Comparison of ENCODE assay signal across 8 cellular contexts in the genomic region with DNA sequence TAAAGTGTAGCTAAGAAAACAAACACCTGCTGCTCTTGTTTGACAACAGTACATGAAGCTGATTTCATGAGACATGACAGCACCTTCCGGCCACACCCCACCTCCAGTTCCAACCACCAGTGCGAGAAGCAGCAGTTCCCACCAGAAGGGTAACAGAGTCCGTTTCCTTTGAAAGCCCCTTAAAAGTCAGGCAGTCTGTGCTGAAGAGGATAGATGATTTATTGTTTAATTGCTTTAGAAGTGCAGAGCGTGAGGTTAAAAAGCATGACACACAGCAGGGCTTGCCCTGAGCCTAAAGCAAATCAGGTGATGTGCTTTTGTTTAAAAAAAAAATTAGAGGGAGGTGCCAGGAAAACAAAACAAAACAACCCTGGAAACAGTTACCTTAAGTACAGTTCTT.
A peak's percentile ranks its signal among the peaks of the same experiment; 100 is the strongest.
DNase-seq lines count a peak whose midpoint lies in the region; ATAC-seq lines count a peak whose summit lies in the region.

No MANE protein-coding gene starts in this region.

- H3K4me3 ChIP-seq in MG63 = no peak overlapping the region

- ATAC-seq in GM21526 (IDR thresholded peaks at IDR 0.05; ENCODE audit: low FRiP score, unreplicated experiment) = peak; percentile 75

- DNase-seq in NCI-H510A treated with DMSO at 0.1 percent for 48 hours (lab: John Stamatoyannopoulos, UW) = peak; percentile 88
- peak; percentile 13 to 20 for DNase-seq in activated T-helper 1 cell treated with anti-CD3 and anti-CD28 coated beads, Interleukin-2, amount 50 U/mL, for 16 hours (ENCODE audit: low read depth in 1 of 2, low spot score in 1 of 2)
- peak; percentile 46 to 53 for DNase-seq in stimulated activated CD8-positive, alpha-beta memory T cell treated with anti-CD3 and anti-CD28 coated beads, Interleukin-15, amount 100 ng/mL, for 48 hours (ENCODE audit: low read depth in 2 of 2)
- no peak for DNase-seq in medulla oblongata (ENCODE audit: extremely low spot score)
- no peak for DNase-seq in amygdala (lab: John Stamatoyannopoulos, UW)
- no peak for DNase-seq in LoVo (ENCODE audit: low spot score)
- no peak for DNase-seq in MG63

- H3K27me3 ChIP-seq in MG63 = no peaks in the 10 kb centered on the region

- no peaks in the 10 kb centered on the region for H3K36me3 ChIP-seq in MG63

- no peaks in the 10 kb centered on the region for H3K9me3 ChIP-seq in MG63

Comparison
In these comparisons a context has a peak if more than half of its experiments do, and no peak if none do; other contexts are left out.
1. DNase-seq: peak in NCI-H510A treated with DMSO at 0.1 percent for 48 hours (single experiment), activated T-helper 1 cell treated with anti-CD3 and anti-CD28 coated beads, Interleukin-2, amount 50 U/mL, for 16 hours (2 of 2) and stimulated activated CD8-positive, alpha-beta memory T cell treated with anti-CD3 and anti-CD28 coated beads, Interleukin-15, amount 100 ng/mL, for 48 hours (2 of 2); none in medulla oblongata (single experiment), amygdala (0 of 56), LoVo (single experiment) and MG63 (single experiment).